In the genomic region with DNA sequence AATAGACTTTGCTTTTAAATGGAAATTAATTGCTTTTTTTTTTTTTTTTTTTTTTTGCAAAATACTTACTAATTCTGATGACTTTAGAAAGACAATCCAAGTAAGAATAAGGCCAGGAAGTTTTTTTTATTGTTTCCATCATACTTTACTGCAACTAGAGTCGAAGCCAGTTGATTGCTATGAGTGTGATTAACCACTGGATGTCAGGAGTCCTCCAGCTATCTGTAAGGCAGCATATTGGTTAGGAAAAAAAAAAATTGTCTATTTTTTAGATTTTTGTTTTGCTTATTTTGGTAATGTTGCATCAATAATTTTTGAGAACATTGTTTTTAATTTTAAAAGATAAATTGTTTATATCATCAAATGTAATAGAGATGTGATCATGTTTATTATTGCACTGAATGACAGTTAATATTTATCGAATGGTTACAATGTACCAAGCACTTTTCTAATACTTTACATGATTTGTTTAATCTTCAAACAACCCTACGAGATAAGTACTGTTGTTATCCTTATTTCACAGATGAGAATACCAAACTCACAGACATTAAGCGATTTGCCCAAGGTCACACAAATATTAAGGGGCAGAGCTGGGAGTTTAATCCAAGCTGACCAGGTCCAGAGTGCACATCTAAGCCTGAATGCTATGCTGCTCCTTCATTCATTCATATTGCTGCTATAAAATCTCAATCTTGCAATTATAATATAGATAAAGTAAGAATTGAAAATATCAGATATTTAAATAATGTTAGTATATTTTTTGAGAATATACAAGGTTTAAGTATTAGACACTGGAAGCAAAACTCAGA, we compare ENCODE assay signal across 9 cellular contexts. TPM values are rescaled to one million over a fixed set of nuclear protein-coding genes. Genes with fewer than 3 reads are reported as not detected.
DNase-seq lines count a peak whose midpoint lies in the region; ATAC-seq and TF ChIP-seq lines count a peak whose summit lies in the region.
"Had no signal": no experiment of that assay in that cellular context is flagged by ENCODE, and none has a peak within 500 bp of the region (broad histone marks: within the 10 kb centered on the region; RNA-seq: fewer than 3 reads in every experiment).

No MANE protein-coding gene starts in this region.

- no peaks in the 10 kb centered on the region for H3K9me3 ChIP-seq in esophagus squamous epithelium

- no peaks in the 10 kb centered on the region for H3K36me3 ChIP-seq in esophagus squamous epithelium

- TF ChIP-seq CTCF in esophagus squamous epithelium (IDR thresholded peaks at IDR 0.05): peak in 4 of 6 experiments; percentile 18 to 55 (median 27)

- no peaks in the 10 kb centered on the region for H3K27me3 ChIP-seq in esophagus squamous epithelium

- H3K4me3 ChIP-seq in esophagus squamous epithelium (no peak overlapping the region), skeletal muscle cell (ENCODE audit: low read depth, low read length) (no peak overlapping the region)

- H3K27ac ChIP-seq in esophagus squamous epithelium: no peak overlapping the region
- H3K27ac ChIP-seq: epithelial cell of prostate had no signal

- no peak overlapping the region for H3K27ac Mint-ChIP-seq in stimulated activated naive CD8-positive, alpha-beta T cell treated with anti-CD3 and anti-CD28 coated beads, Interleukin-15, amount 100 ng/mL, for 72 hours

- DNase-seq in AG20443 (ENCODE audit: low spot score) (peak; percentile 44), NCI-H69 (lab: John Stamatoyannopoulos, UW) (peak; percentile 67), esophagus squamous epithelium (lab: John Stamatoyannopoulos, UW) (no peak), skeletal muscle cell (ENCODE audit: low read depth) (peak; percentile 26)
- DNase-seq in stimulated activated CD4-positive, alpha-beta T cell treated with anti-CD3 and anti-CD28 coated beads, Interleukin-2, amount 100 ng/mL, for 24 hours: no peak
- no peak for DNase-seq in stimulated activated naive CD8-positive, alpha-beta T cell treated with anti-CD3 and anti-CD28 coated beads, Interleukin-15, amount 100 ng/mL, for 72 hours

- intact Hi-C loops in esophagus squamous epithelium (cut with DNase I): no loop called here

- ATAC-seq in GM19467 (IDR thresholded peaks at IDR 0.05; ENCODE audit: unreplicated experiment) (peak; percentile 63), HG02970 (IDR thresholded peaks at IDR 0.05; ENCODE audit: low FRiP score, unreplicated experiment) (no peak)
- ATAC-seq in stimulated activated naive CD8-positive, alpha-beta T cell treated with anti-CD3 and anti-CD28 coated beads, Interleukin-15, amount 100 ng/mL, for 72 hours: no peak

- H3K4me1 ChIP-seq in esophagus squamous epithelium: no peaks in the 10 kb centered on the region

- H3K4me1 Mint-ChIP-seq in stimulated activated naive CD8-positive, alpha-beta T cell treated with anti-CD3 and anti-CD28 coated beads, Interleukin-15, amount 100 ng/mL, for 72 hours: no peaks in the 10 kb centered on the region

- WGBS in esophagus squamous epithelium, 2 donors: 37 to 52% methylated on average over 4 of the region's 4 CpGs

- no peaks in the 10 kb centered on the region for H3K9me3 Mint-ChIP-seq in stimulated activated naive CD8-positive, alpha-beta T cell treated with anti-CD3 and anti-CD28 coated beads, Interleukin-15, amount 100 ng/mL, for 72 hours

- H3K27me3 Mint-ChIP-seq in stimulated activated naive CD8-positive, alpha-beta T cell treated with anti-CD3 and anti-CD28 coated beads, Interleukin-15, amount 100 ng/mL, for 72 hours: peaks cover 34% of the 10 kb centered on the region

- no peak for TF ChIP-seq POLR2A in esophagus squamous epithelium (IDR thresholded peaks at IDR 0.05)

- no peak overlapping the region for H3K4me3 Mint-ChIP-seq in stimulated activated naive CD8-positive, alpha-beta T cell treated with anti-CD3 and anti-CD28 coated beads, Interleukin-15, amount 100 ng/mL, for 72 hours

RNA-seq across cellular contexts. Expression of a gene that starts 19.9 kb away (rescaled TPM):
- not detected for total RNA-seq in esophagus squamous epithelium

RNA-seq across cellular contexts. Expression of a gene that starts 34.1 kb away (rescaled TPM):
- total RNA-seq in esophagus squamous epithelium: not detected

Comparison
In these comparisons a context has a peak if more than half of its experiments do, and no peak if none do; other contexts are left out.
1. DNase-seq: peak in AG20443 (single experiment), NCI-H69 (single experiment) and skeletal muscle cell (single experiment); none in esophagus squamous epithelium (single experiment), stimulated activated CD4-positive, alpha-beta T cell treated with anti-CD3 and anti-CD28 coated beads, Interleukin-2, amount 100 ng/mL, for 24 hours (0 of 2) and stimulated activated naive CD8-positive, alpha-beta T cell treated with anti-CD3 and anti-CD28 coated beads, Interleukin-15, amount 100 ng/mL, for 72 hours (0 of 2).